21 cellular contexts compared by ENCODE assay signal in the genomic region with DNA sequence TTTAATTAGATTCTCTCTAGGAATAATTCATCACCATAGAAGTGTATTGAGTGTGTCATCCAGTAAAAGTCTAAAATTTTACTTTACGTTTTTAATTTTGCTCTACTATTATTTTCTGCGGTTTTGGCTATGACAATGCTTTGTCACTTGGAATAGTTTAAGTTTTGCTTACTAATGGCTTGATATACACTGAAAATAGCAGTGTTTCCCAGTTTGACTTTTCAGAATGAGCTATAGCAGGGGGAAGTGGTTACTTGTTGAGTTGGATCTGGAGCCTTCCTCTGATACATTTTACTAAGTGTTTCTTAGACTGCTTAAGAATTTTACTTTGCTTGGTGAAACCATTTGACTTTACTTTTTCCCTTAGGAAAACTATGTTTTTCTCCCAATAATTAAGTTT. TPM values are rescaled to one million over a fixed set of nuclear protein-coding genes. Genes with fewer than 3 reads are reported as not detected.
A peak's percentile ranks its signal among the peaks of the same experiment; 100 is the strongest.
DNase-seq lines count a peak whose midpoint lies in the region; ATAC-seq, FAIRE-seq and TF ChIP-seq lines count a peak whose summit lies in the region.
"Had no signal": no experiment of that assay in that cellular context is flagged by ENCODE, and none has a peak within 500 bp of the region (broad histone marks: within the 10 kb centered on the region; RNA-seq: fewer than 3 reads in every experiment).

No MANE protein-coding gene starts in this region.

- no peaks in the 10 kb centered on the region for H4K20me1 ChIP-seq in OCI-LY3 (ENCODE audit: insufficient read depth, low read length)

- DNase-seq in activated CD4-positive, alpha-beta T cell treated with anti-CD3 and anti-CD28 coated beads for 36 hours, result no peak
- DNase-seq in activated CD4-positive, alpha-beta T cell treated with anti-CD3 and anti-CD28 coated beads, Interleukin-2, amount 50 U/mL, for 4 hours, result no peak
- DNase-seq in GM12891 (ENCODE audit: insufficient read length, low spot score) (no peak), lower lobe of right lung (no peak)
- no peak for DNase-seq in stimulated activated naive CD8-positive, alpha-beta T cell treated with anti-CD3 and anti-CD28 coated beads, Interleukin-15, Interleukin-2, amounts not matched to agents 100 U/mL and 50 U/mL, for 24 hours
- DNase-seq: BE2C; CD8-positive, alpha-beta T cell; COR-L47; DMS153; DMS79 treated with DMSO at 0.1 percent for 48 hours; EL; HCEC 1CT; HFFc6 had no signal

- no peak overlapping the region for H3K9ac ChIP-seq in OCI-LY3 (ENCODE audit: low read length)

- no peak for TF ChIP-seq POLR2A in GM12891 (IDR thresholded peaks at IDR 0.05; ENCODE audit: low read depth, low read length)

- FAIRE-seq in GM12891 (lab: Jason Lieb, UNC), result no peak
- FAIRE-seq: A204.1, D721Med, G401.6 had no signal

- H3K4me1 ChIP-seq in OCI-LY3 (ENCODE audit: low read length) (peaks cover 22% of the 10 kb centered on the region), lower lobe of right lung (peaks cover 14% of the 10 kb centered on the region)
- H3K4me1 ChIP-seq: BE2C had no signal

- H3K27me3 Mint-ChIP-seq in activated CD4-positive, alpha-beta T cell treated with anti-CD3 and anti-CD28 coated beads for 36 hours, result no peaks in the 10 kb centered on the region
- H3K27me3 Mint-ChIP-seq in dendritic cell treated with granulocyte-macrophage colony-stimulating factor and Interleukin-4, amounts not matched to agents 40 ng/mL and 50 ng/mL, for 4 days, result no peaks in the 10 kb centered on the region

- H2AFZ ChIP-seq in OCI-LY3 (ENCODE audit: low read depth, low read length), result no peak overlapping the region

- peaks cover 23% of the 10 kb centered on the region for H3K36me3 Mint-ChIP-seq in activated CD4-positive, alpha-beta T cell treated with anti-CD3 and anti-CD28 coated beads for 36 hours (ENCODE audit: low read depth)
- peaks cover 42% of the 10 kb centered on the region for H3K36me3 Mint-ChIP-seq in dendritic cell treated with granulocyte-macrophage colony-stimulating factor and Interleukin-4, amounts not matched to agents 40 ng/mL and 50 ng/mL, for 4 days (ENCODE audit: low read depth)

- H3K9me3 ChIP-seq in OCI-LY3 (ENCODE audit: insufficient read depth, low read length) (no peaks in the 10 kb centered on the region), lower lobe of right lung (no peaks in the 10 kb centered on the region)
- H3K9me3 ChIP-seq: BE2C had no signal

- H3K79me2 ChIP-seq in OCI-LY3 (ENCODE audit: low read length), result peaks cover 14% of the 10 kb centered on the region

- 0 out of 2 replicates have a peak overlapping the region, but pooled peaks have one; percentile 17 for H3K4me2 ChIP-seq in OCI-LY3 (ENCODE audit: low read length)

- H3K4me3 ChIP-seq in OCI-LY3 (ENCODE audit: low read length) (no peak overlapping the region), lower lobe of right lung (no peak overlapping the region)

- ATAC-seq in activated CD4-positive, alpha-beta T cell treated with anti-CD3 and anti-CD28 coated beads for 36 hours, result peak; percentile 37
- ATAC-seq in stimulated activated naive CD8-positive, alpha-beta T cell treated with anti-CD3 and anti-CD28 coated beads, Interleukin-15, Interleukin-2, amounts not matched to agents 100 U/mL and 50 U/mL, for 24 hours, result no peak
- no peak for ATAC-seq in lower lobe of right lung
- ATAC-seq: CD8-positive, alpha-beta T cell had no signal

- TF ChIP-seq CTCF in OCI-LY3 (IDR thresholded peaks at IDR 0.05; ENCODE audit: low read depth, low read length) (no peak), lower lobe of right lung (IDR thresholded peaks at IDR 0.05) (no peak)

- POLR2A ChIA-PET in activated CD4-positive, alpha-beta T cell treated with anti-CD3 and anti-CD28 coated beads for 36 hours (lab: Charles Lee), result no interaction called here

- no peaks in the 10 kb centered on the region for H3K27me3 ChIP-seq in OCI-LY3 (ENCODE audit: low read depth, low read length)
- no peaks in the 10 kb centered on the region for H3K27me3 ChIP-seq in lower lobe of right lung (ENCODE audit: low read depth)
- H3K27me3 ChIP-seq: BE2C had no signal

- CTCF ChIA-PET in activated CD4-positive, alpha-beta T cell treated with anti-CD3 and anti-CD28 coated beads for 36 hours (lab: Charles Lee), result no interaction called here

- no peaks in the 10 kb centered on the region for H3K9me3 Mint-ChIP-seq in activated CD4-positive, alpha-beta T cell treated with anti-CD3 and anti-CD28 coated beads for 36 hours (ENCODE audit: low read depth)
- no peaks in the 10 kb centered on the region for H3K9me3 Mint-ChIP-seq in dendritic cell treated with granulocyte-macrophage colony-stimulating factor and Interleukin-4, amounts not matched to agents 40 ng/mL and 50 ng/mL, for 4 days
- H3K9me3 Mint-ChIP-seq: CD8-positive, alpha-beta T cell; HFFc6 had no signal

- H3K4me1 Mint-ChIP-seq in activated CD4-positive, alpha-beta T cell treated with anti-CD3 and anti-CD28 coated beads for 36 hours, result peaks cover 36% of the 10 kb centered on the region
- H3K4me1 Mint-ChIP-seq in dendritic cell treated with granulocyte-macrophage colony-stimulating factor and Interleukin-4, amounts not matched to agents 40 ng/mL and 50 ng/mL, for 4 days (ENCODE audit: low read depth), result peaks cover 34% of the 10 kb centered on the region

- intact Hi-C loops in activated CD4-positive, alpha-beta T cell treated with anti-CD3 and anti-CD28 coated beads for 36 hours (cut with DNase I, micrococcal nuclease), result no loop called here
- intact Hi-C loops in dendritic cell treated with granulocyte-macrophage colony-stimulating factor and Interleukin-4, amounts not matched to agents 40 ng/mL and 50 ng/mL, for 4 days (cut with micrococcal nuclease), result no loop called here
- intact Hi-C loops in lower lobe of right lung (cut with DNase I), result no loop called here

- H3K27ac Mint-ChIP-seq in activated CD4-positive, alpha-beta T cell treated with anti-CD3 and anti-CD28 coated beads for 36 hours, result no peak overlapping the region
- H3K27ac Mint-ChIP-seq in dendritic cell treated with granulocyte-macrophage colony-stimulating factor and Interleukin-4, amounts not matched to agents 40 ng/mL and 50 ng/mL, for 4 days, result peak overlapping the region; percentile 72
- H3K27ac Mint-ChIP-seq: CD8-positive, alpha-beta T cell had no signal

- no peak overlapping the region for H3K4me3 Mint-ChIP-seq in activated CD4-positive, alpha-beta T cell treated with anti-CD3 and anti-CD28 coated beads for 36 hours
- H3K4me3 Mint-ChIP-seq in dendritic cell treated with granulocyte-macrophage colony-stimulating factor and Interleukin-4, amounts not matched to agents 40 ng/mL and 50 ng/mL, for 4 days, result peak overlapping the region; percentile 37
- H3K4me3 Mint-ChIP-seq: CD8-positive, alpha-beta T cell; HFFc6 had no signal

- H3K36me3 ChIP-seq in OCI-LY3 (replicated peaks; ENCODE audit: low read depth, low read length) (peaks cover 4% of the 10 kb centered on the region), lower lobe of right lung (peaks cover 39% of the 10 kb centered on the region)
- H3K36me3 ChIP-seq: BE2C had no signal

- H3K27ac ChIP-seq in OCI-LY3 (ENCODE audit: low read length), result no peak overlapping the region
- H3K27ac ChIP-seq in lower lobe of right lung, result no peak overlapping the region
- H3K27ac ChIP-seq: C4-2B, HL-60 had no signal

TF ChIP-seq in GM12891, 5 proteins besides CTCF, POLR2A, EP300 and RAD21:
- no peak for TF ChIP-seq PAX5 (IDR thresholded peaks at IDR 0.05; ENCODE audit: insufficient read depth, low read length, severe bottlenecking)
- peak; percentile 52 for TF ChIP-seq SPI1 (IDR thresholded peaks at IDR 0.05; ENCODE audit: low read depth, low read length)

RNA-seq across cellular contexts. Expression of a gene that starts 5.0 kb away (rescaled TPM):
- total RNA-seq in activated CD4-positive, alpha-beta T cell treated with anti-CD3 and anti-CD28 coated beads for 36 hours, result 10 to 100 TPM; 10.9 to 14.1 TPM
- polyA plus RNA-seq in GM12891 (2012; ENCODE audit: low read depth, missing spikeins), result 3.8 TPM
- 23.9 TPM for total RNA-seq in lower lobe of right lung

RNA-seq across cellular contexts. Expression of a gene that starts 7.7 kb away (rescaled TPM):
- total RNA-seq in activated CD4-positive, alpha-beta T cell treated with anti-CD3 and anti-CD28 coated beads for 36 hours, result 1 to 10 TPM; 7.6 to 9.6 TPM
- 6.1 TPM for polyA plus RNA-seq in GM12891 (2012; ENCODE audit: low read depth, missing spikeins)
- total RNA-seq in lower lobe of right lung, result 16.4 TPM

RNA-seq across cellular contexts. Expression of a gene that starts 53.2 kb away (rescaled TPM):
- 10 to 100 TPM; 18.1 to 24.0 TPM for total RNA-seq in activated CD4-positive, alpha-beta T cell treated with anti-CD3 and anti-CD28 coated beads for 36 hours
- 4.5 TPM for polyA plus RNA-seq in GM12891 (2012; ENCODE audit: low read depth, missing spikeins)
- not detected for total RNA-seq in lower lobe of right lung
- total RNA-seq: H4 had no signal

RNA-seq across cellular contexts. Expression of a gene that starts 55.8 kb away (rescaled TPM):
- total RNA-seq in activated CD4-positive, alpha-beta T cell treated with anti-CD3 and anti-CD28 coated beads for 36 hours, result not detected
- polyA plus RNA-seq in GM12891 (2012; ENCODE audit: low read depth, missing spikeins), result not detected
- total RNA-seq in lower lobe of right lung, result not detected
- total RNA-seq: CD8-positive, alpha-beta T cell; H4; HFFc6 had no signal

Comparison
In these comparisons a context has a peak if more than half of its experiments do, and no peak if none do; other contexts are left out.
1. RNA of a gene that starts 53.2 kb away (total RNA-seq): 18.1 to 24.0 TPM in activated CD4-positive, alpha-beta T cell treated with anti-CD3 and anti-CD28 coated beads for 36 hours; not detected in lower lobe of right lung (single experiment); every median in the first group is over 10 times any median in the second.